8 cellular contexts compared by ENCODE assay signal in genomic region chr21:33480481-33481103, GRCh38. TPM values are rescaled to one million over a fixed set of nuclear protein-coding genes. Genes with fewer than 3 reads are reported as not detected.
DNase-seq lines count a peak whose midpoint lies in the region; ATAC-seq and TF ChIP-seq lines count a peak whose summit lies in the region.

No MANE protein-coding gene starts in this region.

- H3K4me1 ChIP-seq in GM23338 (ENCODE audit: insufficient read depth), result peaks cover 8% of the 10 kb centered on the region; the same call in 1 of the 2 replicates
- peaks cover 0 to 27% (median 4%) of the 10 kb centered on the region in 3 donors for H3K4me1 ChIP-seq in gastroesophageal sphincter

- TF ChIP-seq EP300 in gastroesophageal sphincter (IDR thresholded peaks at IDR 0.05), result no peak

- H3K27ac ChIP-seq in GM23338 (ENCODE audit: low read depth) (peak overlapping the region; percentile 35; the same call in 1 of the 2 replicates), WERI-Rb-1 (peak overlapping the region; percentile 80), gastroesophageal sphincter (peak overlapping the region; percentile 82 to 100 (median 96))

- H2AFZ ChIP-seq in GM23338, result peak overlapping the region; percentile 57

- peak overlapping the region; percentile 92 for H3K4me3 Mint-ChIP-seq in GM23338

- TF ChIP-seq POLR2A in gastroesophageal sphincter (IDR thresholded peaks at IDR 0.05), result no peak

- peaks cover 13% of the 10 kb centered on the region; the same call in 1 of the 2 replicates for H3F3A ChIP-seq in GM23338 (replicated peaks; ENCODE audit: low read depth)

- ATAC-seq in GM23338, result no peak
- ATAC-seq in gastroesophageal sphincter, result no peak
- no peak for ATAC-seq in HG02678 (IDR thresholded peaks at IDR 0.05; ENCODE audit: unreplicated experiment)
- ATAC-seq in HG03280 (IDR thresholded peaks at IDR 0.05; ENCODE audit: unreplicated experiment), result no peak

- H3K79me2 ChIP-seq in GM23338 (replicated peaks; ENCODE audit: insufficient read depth), result peaks cover 26% of the 10 kb centered on the region

- peaks cover 8% of the 10 kb centered on the region for H3K4me1 Mint-ChIP-seq in GM23338

- peak overlapping the region; percentile 98 for H3K4me3 ChIP-seq in GM23338
- peak overlapping the region; percentile 55 for H3K4me3 ChIP-seq in WERI-Rb-1 (ENCODE audit: low read depth, low read length)
- peak overlapping the region; percentile 54 to 99 for H3K4me3 ChIP-seq in gastroesophageal sphincter
- H3K4me3 ChIP-seq in skeletal muscle cell (ENCODE audit: low read depth, low read length), result peak overlapping the region; percentile 87

- WGBS in gastroesophageal sphincter (ENCODE audit: low coverage in 1 of 2), 2 donors, result 0 to 23% methylated on average over 7 to 14 of the region's 17 CpGs

- TF ChIP-seq CTCF in GM23338 (conservative IDR thresholded peaks at IDR 0.05; ENCODE audit: low read depth in 2 of 2) (no peak), WERI-Rb-1 (IDR thresholded peaks at IDR 0.05; ENCODE audit: low read depth, low read length) (no peak), gastroesophageal sphincter (IDR thresholded peaks at IDR 0.05) (no peak)

- peaks cover 4% of the 10 kb centered on the region; the same call in 1 of the 2 replicates for H3K27me3 ChIP-seq in GM23338 (ENCODE audit: insufficient read depth)
- no peaks in the 10 kb centered on the region for H3K27me3 ChIP-seq in WERI-Rb-1 (ENCODE audit: insufficient read depth, low read depth, severe bottlenecking)
- H3K27me3 ChIP-seq in gastroesophageal sphincter, result no peaks in the 10 kb centered on the region

- no peaks in the 10 kb centered on the region for H3K9me2 ChIP-seq in GM23338 (ENCODE audit: insufficient read depth)

- peak overlapping the region; percentile 93 for H3K27ac Mint-ChIP-seq in GM23338

- peaks cover 14% of the 10 kb centered on the region for H3K27me3 Mint-ChIP-seq in GM23338 (ENCODE audit: insufficient read depth, low read depth, poor library complexity)

- H3K4me2 ChIP-seq in GM23338, result peak overlapping the region; percentile 73

- H3K36me3 Mint-ChIP-seq in GM23338 (ENCODE audit: low read depth), result peaks cover 3% of the 10 kb centered on the region; the same call in 1 of the 3 replicates

- H3K9me3 ChIP-seq in WERI-Rb-1 (ENCODE audit: severe bottlenecking), result no peaks in the 10 kb centered on the region
- H3K9me3 ChIP-seq in gastroesophageal sphincter, result no peaks in the 10 kb centered on the region

- H3K9me3 Mint-ChIP-seq in GM23338, result peaks cover 3% of the 10 kb centered on the region; the same call in 1 of the 3 replicates

- DNase-seq in GM23338 (ENCODE audit: low spot score) (no peak), WERI-Rb-1 (no peak), skeletal muscle cell (ENCODE audit: low read depth) (no peak), cerebellum (ENCODE audit: low spot score) (no peak), NCI-H1417 treated with DMSO at 0.1 percent for 48 hours (lab: John Stamatoyannopoulos, UW) (no peak)

- H4K20me1 ChIP-seq in GM23338 (replicated peaks; ENCODE audit: insufficient read depth), result peaks cover 4% of the 10 kb centered on the region; the same call in 1 of the 2 replicates

- H3K36me3 ChIP-seq in GM23338 (ENCODE audit: insufficient read depth) (no peaks in the 10 kb centered on the region), WERI-Rb-1 (no peaks in the 10 kb centered on the region), gastroesophageal sphincter (no peaks in the 10 kb centered on the region)

TF ChIP-seq in GM23338, 12 proteins besides CTCF, POLR2A, EP300 and RAD21 (continues in another document):
- TF ChIP-seq POLR2AphosphoS5 (IDR thresholded peaks at IDR 0.05; ENCODE audit: low read depth) (no peak), ZNF462 (CRISPR knock-in tag; IDR thresholded peaks at IDR 0.05) (no peak), NANOG (IDR thresholded peaks at IDR 0.05; ENCODE audit: borderline replicate concordance) (no peak), REST (IDR thresholded peaks at IDR 0.05; ENCODE audit: unreplicated experiment) (no peak)

RNA-seq across cellular contexts. Expression of gene TMEM50B, which starts 0.8 kb away (rescaled TPM):
- 19.1 and 25.1 TPM in 2 replicates for total RNA-seq in GM23338 (2014; rRNA removed; shearing (Covaris generic))
- 26.1 and 27.6 TPM in 2 replicates for polyA plus RNA-seq in GM23338 (2016; fragmentation: Nextera tagmentation; extraction: Ambion mirVana)
- 100 to 1,000 TPM in 1 of 4 donors, 10 to 100 TPM in 3; 56.4 to 175 (median 90.0) TPM for total RNA-seq in gastroesophageal sphincter
- total RNA-seq in cerebellum, result 45.0 TPM

RNA-seq across cellular contexts. Expression of gene DNAJC28, which starts 10.9 kb away (rescaled TPM):
- 2.5 and 5.0 TPM in 2 replicates for total RNA-seq in GM23338 (2014; rRNA removed; shearing (Covaris generic))
- 3.8 and 6.6 TPM in 2 replicates for polyA plus RNA-seq in GM23338 (2016; fragmentation: Nextera tagmentation; extraction: Ambion mirVana)
- total RNA-seq in gastroesophageal sphincter (1 to 10 TPM in 3 of 4 donors, under 1 TPM in 1; 0.67 to 4.1 (median 2.7) TPM), cerebellum (5.1 TPM)

Comparison
In these comparisons a context has a peak if more than half of its experiments do, and no peak if none do; other contexts are left out.
1. H3K27ac ChIP-seq: peak in every context shown above with its lines; median percentile 96 in gastroesophageal sphincter; 80 in WERI-Rb-1; 35 in GM23338.